13 cellular contexts compared by ENCODE assay signal in the genomic region with DNA sequence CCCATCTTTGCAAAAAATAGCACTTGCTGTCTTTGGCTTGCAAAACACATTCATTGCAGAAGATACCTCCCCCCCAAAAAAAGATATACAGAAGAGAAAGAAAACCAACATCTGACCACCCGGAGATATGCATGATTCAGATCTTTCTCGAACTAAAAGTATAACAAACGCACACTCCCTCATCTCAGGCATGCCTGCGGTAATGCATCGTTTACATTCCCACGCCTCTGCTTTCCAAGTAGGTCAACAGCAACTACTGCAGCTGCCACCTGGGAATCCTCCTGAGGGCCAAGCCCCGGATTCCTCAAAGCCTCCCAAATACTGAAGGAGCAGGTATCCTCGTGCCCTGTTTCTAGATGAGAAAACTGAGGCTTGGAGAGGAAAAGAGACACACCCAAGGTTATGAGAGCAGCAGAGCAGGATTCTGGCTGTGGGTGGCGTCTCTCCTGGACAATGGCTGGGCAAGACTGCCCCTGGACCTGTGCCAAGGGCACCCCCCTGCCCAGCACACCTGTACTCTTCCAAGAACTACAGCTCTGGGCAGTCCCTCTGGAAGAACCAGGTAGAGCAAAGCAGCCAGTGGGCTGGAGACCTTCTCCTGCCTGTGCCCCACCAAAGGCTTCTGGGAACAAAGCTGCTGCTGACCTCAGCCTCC. TPM values are rescaled to one million over a fixed set of nuclear protein-coding genes. Genes with fewer than 3 reads are reported as not detected.
A peak's percentile ranks its signal among the peaks of the same experiment; 100 is the strongest.
DNase-seq lines count a peak whose midpoint lies in the region; ATAC-seq and TF ChIP-seq lines count a peak whose summit lies in the region.
"Had no signal": no experiment of that assay in that cellular context is flagged by ENCODE, and none has a peak within 500 bp of the region (broad histone marks: within the 10 kb centered on the region; RNA-seq: fewer than 3 reads in every experiment).

No MANE protein-coding gene starts in this region.

- H3K79me2 ChIP-seq in neural progenitor cell (ENCODE audit: low read depth): no peaks in the 10 kb centered on the region
- H3K79me2 ChIP-seq in GM23248 (ENCODE audit: insufficient read depth): no peaks in the 10 kb centered on the region

- peak overlapping the region in 2 of 10 experiments; percentile 4 to 10; a peak in 1 of 20 replicates for H3K4me3 ChIP-seq in BLaER1 treated with 17β-estradiol and CSF1 and Interleukin-3, amounts not matched to agents 10 nM and 100 nM
- no peak overlapping the region for H3K4me3 ChIP-seq in endodermal cell (ENCODE audit: low read length)
- H3K4me3 ChIP-seq in neural progenitor cell: no peak overlapping the region
- H3K4me3 ChIP-seq in GM23248: no peak overlapping the region
- H3K4me3 ChIP-seq in heart left ventricle: no peak overlapping the region
- H3K4me3 ChIP-seq: suprapubic skin had no signal

- H3K36me3 Mint-ChIP-seq in endodermal cell (ENCODE audit: low read depth) (peaks cover 10% of the 10 kb centered on the region), neural progenitor cell (peaks cover 2% of the 10 kb centered on the region)

- H3K27me3 Mint-ChIP-seq in endodermal cell (ENCODE audit: insufficient read depth) (no peaks in the 10 kb centered on the region), neural progenitor cell (ENCODE audit: insufficient read depth, low read depth) (peaks cover 3% of the 10 kb centered on the region)

- H3F3A ChIP-seq in neural progenitor cell (ENCODE audit: low read depth) (no peaks in the 10 kb centered on the region), GM23248 (ENCODE audit: insufficient read depth) (no peaks in the 10 kb centered on the region)

- H3K9me2 ChIP-seq in GM23248 (ENCODE audit: insufficient read depth): no peaks in the 10 kb centered on the region

- no peak overlapping the region for H3K4me3 Mint-ChIP-seq in endodermal cell
- H3K4me3 Mint-ChIP-seq in neural progenitor cell: no peak overlapping the region

- peaks cover 28 to 39% (median 33%) of the 10 kb centered on the region in 10 experiments for H3K4me1 ChIP-seq in BLaER1 treated with 17β-estradiol and CSF1 and Interleukin-3, amounts not matched to agents 10 nM and 100 nM
- H3K4me1 ChIP-seq in endodermal cell (ENCODE audit: control insufficient read depth, insufficient read depth, low read length): peaks cover 37% of the 10 kb centered on the region
- H3K4me1 ChIP-seq in neural progenitor cell: peaks cover 5% of the 10 kb centered on the region
- no peaks in the 10 kb centered on the region for H3K4me1 ChIP-seq in GM23248 (ENCODE audit: insufficient read depth)
- no peaks in the 10 kb centered on the region for H3K4me1 ChIP-seq in heart left ventricle

- peak overlapping the region; percentile 0 to 69 (median 62); a peak in 19 of 22 replicates for H3K27ac ChIP-seq in BLaER1 treated with 17β-estradiol and CSF1 and Interleukin-3, amounts not matched to agents 10 nM and 100 nM
- H3K27ac ChIP-seq in endodermal cell (ENCODE audit: low read depth, low read length) (peak overlapping the region; percentile 54), neural progenitor cell (no peak overlapping the region), GM23248 (no peak overlapping the region), heart left ventricle (peak overlapping the region in 1 of 12 donors; percentile 5)
- H3K27ac ChIP-seq: suprapubic skin had no signal

- no peak for TF ChIP-seq CTCF in endodermal cell (conservative IDR thresholded peaks at IDR 0.05)
- TF ChIP-seq CTCF in neural progenitor cell (IDR thresholded peaks at IDR 0.05): no peak
- no peak for TF ChIP-seq CTCF in heart left ventricle (IDR thresholded peaks at IDR 0.05)

- H3K9ac ChIP-seq in BLaER1 treated with 17β-estradiol and CSF1 and Interleukin-3, amounts not matched to agents 10 nM and 100 nM: peak overlapping the region; percentile 41 to 65 (median 56); a peak in 17 of 22 replicates
- H3K9ac ChIP-seq in endodermal cell (ENCODE audit: extremely low read depth, low read length, poor library complexity, severe bottlenecking) (peak overlapping the region; percentile 54), neural progenitor cell (no peak overlapping the region), GM23248 (no peak overlapping the region)

- H2AFZ ChIP-seq in neural progenitor cell (replicated peaks): no peak overlapping the region
- H2AFZ ChIP-seq in GM23248: no peak overlapping the region

- no peaks in the 10 kb centered on the region for H3K9me3 Mint-ChIP-seq in endodermal cell
- no peaks in the 10 kb centered on the region for H3K9me3 Mint-ChIP-seq in neural progenitor cell

- ATAC-seq in heart left ventricle: no peak

- peaks cover 39% of the 10 kb centered on the region for H3K4me1 Mint-ChIP-seq in endodermal cell
- peaks cover 21% of the 10 kb centered on the region for H3K4me1 Mint-ChIP-seq in neural progenitor cell

- H3K27ac Mint-ChIP-seq in endodermal cell: peak overlapping the region; percentile 83
- peak overlapping the region; percentile 5 for H3K27ac Mint-ChIP-seq in neural progenitor cell

- 90 to 98% methylated on average over 5 to 9 of the region's 9 CpGs for WGBS in endodermal cell (ENCODE audit: insufficient coverage in 1 of 2, insufficient read length in 1 of 2), 2 experiments
- 85 to 90% methylated on average over 9 of the region's 9 CpGs for WGBS in GM23248 (ENCODE audit: low coverage in 1 of 2, low lambda C conversion rate in 2 of 2, missing lambda C conversion rate in 2 of 2), 2 experiments
- 74 to 86% (median 83%) methylated on average over 8 to 9 of the region's 9 CpGs for WGBS in heart left ventricle, 4 donors

- TF ChIP-seq POLR2A in heart left ventricle (IDR thresholded peaks at IDR 0.05): no peak

- intact Hi-C loops in heart left ventricle (cut with DNase I): no loop called here

- no peaks in the 10 kb centered on the region for H3K9me3 ChIP-seq in BLaER1 treated with 17β-estradiol and CSF1 and Interleukin-3, amounts not matched to agents 10 nM and 100 nM (replicated peaks in 1 of 11)
- H3K9me3 ChIP-seq in endodermal cell (ENCODE audit: control insufficient read depth, low read length) (no peaks in the 10 kb centered on the region), neural progenitor cell (ENCODE audit: low read depth) (no peaks in the 10 kb centered on the region), GM23248 (ENCODE audit: low read depth) (no peaks in the 10 kb centered on the region), heart left ventricle (no peaks in the 10 kb centered on the region)
- H3K9me3 ChIP-seq: suprapubic skin had no signal

- H3K27me3 ChIP-seq in BLaER1 treated with 17β-estradiol and CSF1 and Interleukin-3, amounts not matched to agents 10 nM and 100 nM: no peaks in the 10 kb centered on the region
- H3K27me3 ChIP-seq in endodermal cell (ENCODE audit: control insufficient read depth, insufficient read depth, low read length, poor library complexity, severe bottlenecking) (no peaks in the 10 kb centered on the region), neural progenitor cell (no peaks in the 10 kb centered on the region), GM23248 (replicated peaks; ENCODE audit: insufficient read depth) (no peaks in the 10 kb centered on the region), heart left ventricle (no peaks in the 10 kb centered on the region)
- H3K27me3 ChIP-seq: suprapubic skin had no signal

- DNase-seq in M059J (ENCODE audit: low read depth) (peak; percentile 91), endodermal cell (peak; percentile 57), neural progenitor cell (ENCODE audit: low spot score) (no peak), GM23248 (no peak), heart left ventricle (no peak), middle frontal gyrus (ENCODE audit: extremely low spot score, low spot score) (no peak)
- no peak for DNase-seq in activated naive CD4-positive, alpha-beta T cell treated with Interleukin-2 at 50 U/mL for 16 hours
- DNase-seq: activated T-cell treated with anti-CD3 and anti-CD28 coated beads, Interleukin-2, amount 50 U/mL, for 48 hours; DMS79 treated with DMSO at 0.1 percent for 48 hours; nucleus accumbens; stimulated activated CD4-positive, alpha-beta T cell treated with anti-CD3 and anti-CD28 coated beads, Interleukin-2, amount 100 ng/mL, for 48 hours had no signal

- H3K36me3 ChIP-seq in BLaER1 treated with 17β-estradiol and CSF1 and Interleukin-3, amounts not matched to agents 10 nM and 100 nM: peaks cover 78 to 100% (median 91%) of the 10 kb centered on the region in 11 experiments
- peaks cover 11% of the 10 kb centered on the region for H3K36me3 ChIP-seq in endodermal cell (ENCODE audit: control insufficient read depth, insufficient read depth, low read length)
- H3K36me3 ChIP-seq in neural progenitor cell: no peaks in the 10 kb centered on the region
- no peaks in the 10 kb centered on the region; the same call in 1 of the 2 replicates for H3K36me3 ChIP-seq in GM23248 (ENCODE audit: low read depth)
- H3K36me3 ChIP-seq in heart left ventricle: peaks cover 0 to 91% (median 17%) of the 10 kb centered on the region in 9 donors

- peaks cover 44 to 95% (median 68%) of the 10 kb centered on the region in 11 experiments; a peak in 21 of 22 replicates for H4K20me1 ChIP-seq in BLaER1 treated with 17β-estradiol and CSF1 and Interleukin-3, amounts not matched to agents 10 nM and 100 nM
- H4K20me1 ChIP-seq in neural progenitor cell (ENCODE audit: low read depth) (no peaks in the 10 kb centered on the region), GM23248 (ENCODE audit: insufficient read depth) (no peaks in the 10 kb centered on the region)

- in situ Hi-C loops in GM23248 (cut with MboI): no loop called here

- peak overlapping the region; percentile 73 to 91 (median 82) for H3K4me2 ChIP-seq in BLaER1 treated with 17β-estradiol and CSF1 and Interleukin-3, amounts not matched to agents 10 nM and 100 nM
- H3K4me2 ChIP-seq in neural progenitor cell: no peak overlapping the region
- H3K4me2 ChIP-seq in GM23248 (ENCODE audit: unreplicated experiment): no peak overlapping the region

RNA-seq across cellular contexts. Expression of a gene that starts 38.1 kb away (rescaled TPM):
- 51.7 and 63.5 TPM in 2 replicates for total RNA-seq in M059J (2014; rRNA removed; shearing (Covaris generic))
- total RNA-seq in endodermal cell (100 to 1,000 TPM; 101 to 115 TPM), neural progenitor cell (ENCODE audit: low replicate concordance) (87.2 and 96.8 TPM in 2 replicates), heart left ventricle (10 to 100 TPM; 11.7 to 42.6 (median 14.4) TPM)
- polyA plus RNA-seq in endodermal cell (2013, experiment 1 of 2): 55.1 TPM
- 52.5 TPM for polyA plus RNA-seq in endodermal cell (2013, experiment 2 of 2)
- 30.8 and 91.7 TPM in 2 replicates for total RNA-seq in GM23248 (2014; rRNA removed; shearing (Covaris generic))
- polyA plus RNA-seq in GM23248 (2016; fragmentation: Nextera tagmentation; extraction: Ambion mirVana) (21.1 and 22.3 TPM in 2 replicates), heart left ventricle (10 to 100 TPM in 1 of 2 donors, 1 to 10 TPM in 1; 5.8 to 10.5 TPM)

RNA-seq across cellular contexts. Expression of a gene that starts 38.9 kb away (rescaled TPM):
- 19.1 and 27.5 TPM in 2 replicates for total RNA-seq in M059J (2014; rRNA removed; shearing (Covaris generic))
- 10 to 100 TPM; 36.2 to 47.8 TPM for total RNA-seq in endodermal cell
- polyA plus RNA-seq in endodermal cell (2013, experiment 1 of 2): 38.3 TPM
- 36.4 TPM for polyA plus RNA-seq in endodermal cell (2013, experiment 2 of 2)
- total RNA-seq in neural progenitor cell (ENCODE audit: low replicate concordance): 15.0 and 36.7 TPM in 2 replicates
- total RNA-seq in GM23248 (2014; rRNA removed; shearing (Covaris generic)): 49.2 and 50.9 TPM in 2 replicates
- 8.5 and 8.6 TPM in 2 replicates for polyA plus RNA-seq in GM23248 (2016; fragmentation: Nextera tagmentation; extraction: Ambion mirVana)
- 10 to 100 TPM; 14.7 to 67.1 (median 18.7) TPM for total RNA-seq in heart left ventricle
- polyA plus RNA-seq in heart left ventricle: 10 to 100 TPM in 1 of 2 donors, 1 to 10 TPM in 1; 8.5 to 25.1 TPM

Comparison
In these comparisons a context has a peak if more than half of its experiments do, and no peak if none do; other contexts are left out.
1. H3K27ac ChIP-seq: peak in BLaER1 treated with 17β-estradiol and CSF1 and Interleukin-3, amounts not matched to agents 10 nM and 100 nM (11 of 11) and endodermal cell (single experiment); none in neural progenitor cell (single experiment) and GM23248 (single experiment).
2. H3K4me2 ChIP-seq: peak in BLaER1 treated with 17β-estradiol and CSF1 and Interleukin-3, amounts not matched to agents 10 nM and 100 nM (11 of 11); none in neural progenitor cell (single experiment) and GM23248 (single experiment).
3. H3K9ac ChIP-seq: peak in BLaER1 treated with 17β-estradiol and CSF1 and Interleukin-3, amounts not matched to agents 10 nM and 100 nM (11 of 11) and endodermal cell (single experiment); none in neural progenitor cell (single experiment) and GM23248 (single experiment).
4. DNase-seq: peak in M059J (single experiment) and endodermal cell (single experiment); none in neural progenitor cell (single experiment), GM23248 (single experiment), heart left ventricle (0 of 5), middle frontal gyrus (single experiment) and activated naive CD4-positive, alpha-beta T cell treated with Interleukin-2 at 50 U/mL for 16 hours (single experiment).